In the genomic region with DNA sequence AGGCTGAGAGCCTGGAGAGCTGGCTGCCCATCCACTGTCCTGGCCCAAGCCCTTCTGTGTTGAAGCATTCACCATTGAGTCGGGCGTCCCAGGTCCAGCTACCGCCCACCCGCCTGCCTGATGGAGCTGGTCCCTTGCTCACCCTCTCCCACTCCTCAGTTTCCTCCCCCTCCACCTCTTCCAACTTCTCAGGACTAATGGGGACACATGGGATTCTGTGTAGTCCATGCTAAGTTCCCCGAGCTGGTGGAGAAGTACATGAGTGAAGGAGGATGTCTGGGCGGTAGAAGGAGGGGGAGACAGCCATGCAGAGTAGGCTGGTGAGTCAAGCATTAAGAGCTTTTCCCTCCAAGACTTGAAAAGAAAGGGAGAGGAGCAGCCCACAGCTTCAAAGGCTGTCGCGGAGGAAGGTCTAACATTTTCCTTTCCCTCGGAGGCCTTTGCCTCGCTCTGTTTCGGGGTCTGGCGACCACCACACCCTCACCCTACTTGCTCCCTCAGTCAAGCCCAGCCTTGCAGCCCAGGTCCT, we compare ENCODE assay signal across 12 cellular contexts. TPM values are rescaled to one million over a fixed set of nuclear protein-coding genes. Genes with fewer than 3 reads are reported as not detected.
"Had no signal": no experiment of that assay in that cellular context is flagged by ENCODE, and none has a peak within 500 bp of the region (broad histone marks: within the 10 kb centered on the region; RNA-seq: fewer than 3 reads in every experiment).

No MANE protein-coding gene starts in this region.

- H3K4me1 ChIP-seq: adrenal gland, uterus had no signal

- H3K27ac ChIP-seq: adrenal gland, body of pancreas, ovary, thoracic aorta, uterus had no signal

- H3K4me3 ChIP-seq: adrenal gland, body of pancreas, ovary, thoracic aorta, uterus had no signal

- ATAC-seq: activated T-helper 17 cell treated with anti-CD3 and anti-CD28 coated beads, Interleukin-2, amount 50 U/mL, for 72 hours; body of pancreas had no signal

- H3K27me3 ChIP-seq: body of pancreas, ovary had no signal

- H3K36me3 ChIP-seq: adrenal gland, ovary, thoracic aorta, uterus had no signal

- DNase-seq: activated CD4-positive, alpha-beta T cell treated with anti-CD3 and anti-CD28 coated beads, Interleukin-2, amount 50 U/mL, for 1 hour; activated naive CD4-positive, alpha-beta T cell treated with anti-CD3 and anti-CD28 coated beads, Interleukin-2, amount 50 U/mL, for 16 hours; activated T-cell treated with anti-CD3 and anti-CD28 coated beads for 4 hours; adrenal gland; body of pancreas; effector memory CD4-positive, alpha-beta T cell; ovary; stimulated activated CD4-positive, alpha-beta T cell treated with anti-CD3 and anti-CD28 coated beads, Interleukin-4, amount 100 ng/mL, for 24 hours; uterus had no signal

- H3K9me3 ChIP-seq: adrenal gland, body of pancreas, ovary, thoracic aorta, uterus had no signal

RNA-seq across cellular contexts. Expression of a gene that starts 0.6 kb away (rescaled TPM):
- total RNA-seq: activated CD8-positive, alpha-beta memory T cell treated with anti-CD3 and anti-CD28 coated beads for 36 hours; activated T-helper 17 cell treated with anti-CD3 and anti-CD28 coated beads, Interleukin-2, amount 50 U/mL, for 72 hours; uterus had no signal
